Comparison of ENCODE assay signal across 26 cellular contexts in the genomic region with DNA sequence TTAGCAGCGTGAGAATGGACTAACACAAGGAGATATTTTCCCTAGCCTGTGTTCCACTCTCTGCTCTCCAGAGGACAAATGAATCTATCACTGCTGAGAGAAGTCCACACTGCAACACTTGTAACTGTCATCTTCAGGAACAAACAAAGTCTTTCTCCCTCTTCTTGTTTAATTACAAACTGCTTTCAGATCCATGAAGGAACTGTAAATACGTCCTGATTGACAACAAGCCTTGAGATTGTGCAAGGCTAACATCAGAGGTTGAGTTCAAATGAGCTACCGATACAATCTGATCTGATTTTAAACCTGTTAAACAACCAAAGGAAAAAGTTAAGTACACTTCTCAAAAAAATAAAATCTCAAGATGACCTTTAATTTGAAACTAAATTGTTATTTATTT.
DNase-seq lines count a peak whose midpoint lies in the region; ATAC-seq, FAIRE-seq and TF ChIP-seq lines count a peak whose summit lies in the region.
"Had no signal": no experiment of that assay in that cellular context is flagged by ENCODE, and none has a peak within 500 bp of the region (broad histone marks: within the 10 kb centered on the region; RNA-seq: fewer than 3 reads in every experiment).

No MANE protein-coding gene starts in this region.

- H3K9me3 ChIP-seq in sigmoid colon: no peaks in the 10 kb centered on the region
- H3K9me3 ChIP-seq: BE2C, BLaER1 had no signal

- TF ChIP-seq CTCF in VCaP (conservative IDR thresholded peaks at IDR 0.05): no peak
- TF ChIP-seq CTCF in sigmoid colon (IDR thresholded peaks at IDR 0.05): no peak

- TF ChIP-seq POLR2A in H54 (IDR thresholded peaks at IDR 0.05; ENCODE audit: low read depth, low read length) (no peak), sigmoid colon (IDR thresholded peaks at IDR 0.05) (no peak)

- no peak for TF ChIP-seq EP300 in sigmoid colon (IDR thresholded peaks at IDR 0.05)

- H3K36me3 ChIP-seq in sigmoid colon: no peaks in the 10 kb centered on the region
- H3K36me3 ChIP-seq: BE2C, BLaER1 had no signal

- ATAC-seq in HG02852 (IDR thresholded peaks at IDR 0.05; ENCODE audit: unreplicated experiment): no peak
- ATAC-seq: GM12878 had no signal

- intact Hi-C loops in sigmoid colon (cut with DNase I): no loop called here
- intact Hi-C loops in cardiac septum (cut with DNase I): no loop called here

- H3K4me1 ChIP-seq in sigmoid colon: no peaks in the 10 kb centered on the region
- H3K4me1 ChIP-seq: BE2C, BLaER1 had no signal

- 82 to 84% methylated on average over 3 of the region's 3 CpGs for WGBS in sigmoid colon, 2 donors

- no peak overlapping the region for H3K4me3 ChIP-seq in sigmoid colon
- H3K4me3 ChIP-seq: BLaER1, GM12878 had no signal

- no peaks in the 10 kb centered on the region for H3K27me3 ChIP-seq in sigmoid colon
- H3K27me3 ChIP-seq: BE2C, BLaER1 had no signal

- DNase-seq in H54 (ENCODE audit: insufficient read length, low spot score) (no peak), foreskin melanocyte (peak; percentile 60), sigmoid colon (no peak), cardiac septum (ENCODE audit: low spot score) (no peak)
- DNase-seq: 8988T; ACHN; BE2C; C1 segment of cervical spinal cord; CD4-positive, alpha-beta memory T cell; CD4-positive, CD25-positive, alpha-beta regulatory T cell; CD8-positive, alpha-beta memory T cell; COR-L47; DMS 273 treated with DMSO at 0.1 percent for 48 hours; DMS153; DMS53; DMS79; DND-41; EL; GDM1 had no signal

- peak; percentile 33 for FAIRE-seq in H54 (lab: Jason Lieb, UNC)
- FAIRE-seq: A204.1, GM12878, GM12892, GM18507 had no signal

- H3K27ac ChIP-seq in VCaP (peak overlapping the region; percentile 55), sigmoid colon (peak overlapping the region in 1 of 4 donors; percentile 34)
- H3K27ac ChIP-seq: BLaER1 had no signal
